ENCODE assay signal across 1 cellular context in the genomic region with DNA sequence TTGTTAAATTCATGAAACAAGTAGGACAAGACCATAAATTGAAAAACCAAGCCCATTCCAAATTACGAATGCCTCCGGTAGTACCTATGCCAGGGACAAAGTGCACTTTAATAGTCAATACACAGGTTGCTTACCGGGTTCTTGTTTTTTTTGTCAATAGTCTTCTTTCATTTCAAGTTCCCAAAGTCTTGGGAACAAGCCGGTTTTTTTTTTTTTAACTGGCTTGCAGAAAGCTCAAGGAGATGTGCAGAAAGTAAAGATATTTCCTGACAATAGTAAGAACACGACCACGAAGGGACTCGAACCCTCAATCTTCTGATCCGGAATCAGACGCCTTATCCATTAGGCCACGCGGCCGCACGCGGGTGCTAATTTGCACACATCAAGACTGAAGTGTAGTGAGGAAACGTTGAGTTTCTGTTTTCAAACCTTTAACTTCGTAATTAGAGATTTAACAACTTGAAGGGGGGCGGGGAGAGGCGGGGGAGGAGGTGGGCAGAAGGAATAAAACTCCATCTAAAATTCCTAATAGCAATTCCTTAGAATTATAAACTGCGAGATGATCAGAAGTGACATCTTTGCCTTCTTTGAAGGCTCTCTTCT.
TF ChIP-seq lines count a peak whose summit lies in the region.

No MANE protein-coding gene starts in this region.

TF ChIP-seq in HEK293, 187 proteins besides CTCF, POLR2A, EP300 and RAD21 (continued from another document):
- TF ChIP-seq ZNF76 (tag by site-specific recombination; IDR thresholded peaks at IDR 0.05; ENCODE audit: borderline replicate concordance, low read depth) (no peak), ZNF830 (tag by site-specific recombination; IDR thresholded peaks at IDR 0.05; ENCODE audit: low read depth) (no peak), ZNF24 (tag by site-specific recombination; IDR thresholded peaks at IDR 0.05) (peak; percentile 55; the same call in 1 of the 2 replicates), ZNF521 (tag by site-specific recombination; IDR thresholded peaks at IDR 0.05) (no peak), ZNF138 (tag by site-specific recombination; IDR thresholded peaks at IDR 0.05; ENCODE audit: borderline replicate concordance) (no peak), ZNF341 (tag by site-specific recombination; IDR thresholded peaks at IDR 0.05; ENCODE audit: low read depth) (no peak), ZXDB (tag by site-specific recombination; IDR thresholded peaks at IDR 0.05) (peak; percentile 49; the same call in 1 of the 2 replicates), SCRT1 (tag by site-specific recombination; IDR thresholded peaks at IDR 0.05; ENCODE audit: borderline replicate concordance) (no peak), ZNF366 (tag by site-specific recombination; conservative IDR thresholded peaks at IDR 0.05) (peak; percentile 81; the same call in 1 of the 2 replicates), ZNF350 (tag by site-specific recombination; IDR thresholded peaks at IDR 0.05) (no peak), ZNF600 (tag by site-specific recombination; IDR thresholded peaks at IDR 0.05) (peak; percentile 23; the same call in 1 of the 2 replicates), ZNF239 (tag by site-specific recombination; IDR thresholded peaks at IDR 0.05) (no peak), ZNF544 (tag by site-specific recombination; IDR thresholded peaks at IDR 0.05) (no peak), HOXD13 (CRISPR knock-in tag; IDR thresholded peaks at IDR 0.05; ENCODE audit: borderline replicate concordance) (no peak), ZBTB8A (tag by site-specific recombination; IDR thresholded peaks at IDR 0.05) (no peak), ZFHX2 (tag by site-specific recombination; conservative IDR thresholded peaks at IDR 0.05) (no peak), SALL2 (tag by site-specific recombination; IDR thresholded peaks at IDR 0.05; ENCODE audit: borderline replicate concordance) (no peak), MZF1 (tag by site-specific recombination; IDR thresholded peaks at IDR 0.05; ENCODE audit: borderline replicate concordance) (peak; percentile 16; the same call in 1 of the 2 replicates), ZNF211 (tag by site-specific recombination; IDR thresholded peaks at IDR 0.05; ENCODE audit: low read depth) (no peak), SCRT2 (tag by site-specific recombination; IDR thresholded peaks at IDR 0.05) (peak; percentile 34; the same call in 1 of the 2 replicates), ZNF354C (tag by site-specific recombination; IDR thresholded peaks at IDR 0.05; ENCODE audit: borderline replicate concordance, low read depth) (no peak), ZFP41 (tag by site-specific recombination; IDR thresholded peaks at IDR 0.05; ENCODE audit: borderline replicate concordance) (no peak), ZNF510 (tag by site-specific recombination; IDR thresholded peaks at IDR 0.05; ENCODE audit: insufficient replicate concordance) (peak; percentile 67), ZNF391 (tag by site-specific recombination; IDR thresholded peaks at IDR 0.05; ENCODE audit: borderline replicate concordance, low read depth) (no peak), GLI4 (tag by site-specific recombination; IDR thresholded peaks at IDR 0.05) (no peak), WT1 (tag by site-specific recombination; IDR thresholded peaks at IDR 0.05) (0 out of 2 replicates have a peak, but pooled peaks have one; percentile 16), ZNF184 (tag by site-specific recombination; IDR thresholded peaks at IDR 0.05) (peak; percentile 41; the same call in 1 of the 2 replicates), ZIC2 (tag by site-specific recombination; IDR thresholded peaks at IDR 0.05) (no peak), ZNF394 (tag by site-specific recombination; IDR thresholded peaks at IDR 0.05; ENCODE audit: borderline replicate concordance) (peak; percentile 51; the same call in 1 of the 2 replicates), ZNF248 (tag by site-specific recombination; IDR thresholded peaks at IDR 0.05) (no peak), PRDM1 (tag by site-specific recombination; IDR thresholded peaks at IDR 0.05) (0 out of 2 replicates have a peak, but pooled peaks have one; percentile 55), ZNF623 (tag by site-specific recombination; IDR thresholded peaks at IDR 0.05) (no peak), OSR2 (tag by site-specific recombination; IDR thresholded peaks at IDR 0.05) (peak; percentile 21; the same call in 1 of the 2 replicates), ZNF629 (tag by site-specific recombination; IDR thresholded peaks at IDR 0.05) (peak; percentile 35; the same call in 1 of the 2 replicates), YY2 (tag by site-specific recombination; IDR thresholded peaks at IDR 0.05) (no peak), SP3 (tag by site-specific recombination; IDR thresholded peaks at IDR 0.05) (peak; percentile 48; the same call in 1 of the 2 replicates)
- TF ChIP-seq, protein P1, sequence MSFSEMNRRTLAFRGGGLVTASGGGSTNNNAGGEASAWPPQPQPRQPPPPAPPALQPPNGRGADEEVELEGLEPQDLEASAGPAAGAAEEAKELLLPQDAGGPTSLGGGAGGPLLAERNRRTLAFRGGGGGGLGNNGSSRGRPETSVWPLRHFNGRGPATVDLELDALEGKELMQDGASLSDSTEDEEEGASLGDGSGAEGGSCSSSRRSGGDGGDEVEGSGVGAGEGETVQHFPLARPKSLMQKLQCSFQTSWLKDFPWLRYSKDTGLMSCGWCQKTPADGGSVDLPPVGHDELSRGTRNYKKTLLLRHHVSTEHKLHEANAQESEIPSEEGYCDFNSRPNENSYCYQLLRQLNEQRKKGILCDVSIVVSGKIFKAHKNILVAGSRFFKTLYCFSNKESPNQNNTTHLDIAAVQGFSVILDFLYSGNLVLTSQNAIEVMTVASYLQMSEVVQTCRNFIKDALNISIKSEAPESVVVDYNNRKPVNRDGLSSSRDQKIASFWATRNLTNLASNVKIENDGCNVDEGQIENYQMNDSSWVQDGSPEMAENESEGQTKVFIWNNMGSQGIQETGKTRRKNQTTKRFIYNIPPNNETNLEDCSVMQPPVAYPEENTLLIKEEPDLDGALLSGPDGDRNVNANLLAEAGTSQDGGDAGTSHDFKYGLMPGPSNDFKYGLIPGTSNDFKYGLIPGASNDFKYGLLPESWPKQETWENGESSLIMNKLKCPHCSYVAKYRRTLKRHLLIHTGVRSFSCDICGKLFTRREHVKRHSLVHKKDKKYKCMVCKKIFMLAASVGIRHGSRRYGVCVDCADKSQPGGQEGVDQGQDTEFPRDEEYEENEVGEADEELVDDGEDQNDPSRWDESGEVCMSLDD (tag by site-specific recombination; IDR thresholded peaks at IDR 0.05), result no peak
- TF ChIP-seq, protein P2, sequence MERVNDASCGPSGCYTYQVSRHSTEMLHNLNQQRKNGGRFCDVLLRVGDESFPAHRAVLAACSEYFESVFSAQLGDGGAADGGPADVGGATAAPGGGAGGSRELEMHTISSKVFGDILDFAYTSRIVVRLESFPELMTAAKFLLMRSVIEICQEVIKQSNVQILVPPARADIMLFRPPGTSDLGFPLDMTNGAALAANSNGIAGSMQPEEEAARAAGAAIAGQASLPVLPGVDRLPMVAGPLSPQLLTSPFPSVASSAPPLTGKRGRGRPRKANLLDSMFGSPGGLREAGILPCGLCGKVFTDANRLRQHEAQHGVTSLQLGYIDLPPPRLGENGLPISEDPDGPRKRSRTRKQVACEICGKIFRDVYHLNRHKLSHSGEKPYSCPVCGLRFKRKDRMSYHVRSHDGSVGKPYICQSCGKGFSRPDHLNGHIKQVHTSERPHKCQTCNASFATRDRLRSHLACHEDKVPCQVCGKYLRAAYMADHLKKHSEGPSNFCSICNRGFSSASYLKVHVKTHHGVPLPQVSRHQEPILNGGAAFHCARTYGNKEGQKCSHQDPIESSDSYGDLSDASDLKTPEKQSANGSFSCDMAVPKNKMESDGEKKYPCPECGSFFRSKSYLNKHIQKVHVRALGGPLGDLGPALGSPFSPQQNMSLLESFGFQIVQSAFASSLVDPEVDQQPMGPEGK (tag by site-specific recombination; IDR thresholded peaks at IDR 0.05), result peak; percentile 45; the same call in 1 of the 2 replicates
- TF ChIP-seq, protein P3, sequence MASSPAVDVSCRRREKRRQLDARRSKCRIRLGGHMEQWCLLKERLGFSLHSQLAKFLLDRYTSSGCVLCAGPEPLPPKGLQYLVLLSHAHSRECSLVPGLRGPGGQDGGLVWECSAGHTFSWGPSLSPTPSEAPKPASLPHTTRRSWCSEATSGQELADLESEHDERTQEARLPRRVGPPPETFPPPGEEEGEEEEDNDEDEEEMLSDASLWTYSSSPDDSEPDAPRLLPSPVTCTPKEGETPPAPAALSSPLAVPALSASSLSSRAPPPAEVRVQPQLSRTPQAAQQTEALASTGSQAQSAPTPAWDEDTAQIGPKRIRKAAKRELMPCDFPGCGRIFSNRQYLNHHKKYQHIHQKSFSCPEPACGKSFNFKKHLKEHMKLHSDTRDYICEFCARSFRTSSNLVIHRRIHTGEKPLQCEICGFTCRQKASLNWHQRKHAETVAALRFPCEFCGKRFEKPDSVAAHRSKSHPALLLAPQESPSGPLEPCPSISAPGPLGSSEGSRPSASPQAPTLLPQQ (tag by site-specific recombination; IDR thresholded peaks at IDR 0.05), result peak; percentile 27; the same call in 1 of the 2 replicates
- TF ChIP-seq, protein P4, sequence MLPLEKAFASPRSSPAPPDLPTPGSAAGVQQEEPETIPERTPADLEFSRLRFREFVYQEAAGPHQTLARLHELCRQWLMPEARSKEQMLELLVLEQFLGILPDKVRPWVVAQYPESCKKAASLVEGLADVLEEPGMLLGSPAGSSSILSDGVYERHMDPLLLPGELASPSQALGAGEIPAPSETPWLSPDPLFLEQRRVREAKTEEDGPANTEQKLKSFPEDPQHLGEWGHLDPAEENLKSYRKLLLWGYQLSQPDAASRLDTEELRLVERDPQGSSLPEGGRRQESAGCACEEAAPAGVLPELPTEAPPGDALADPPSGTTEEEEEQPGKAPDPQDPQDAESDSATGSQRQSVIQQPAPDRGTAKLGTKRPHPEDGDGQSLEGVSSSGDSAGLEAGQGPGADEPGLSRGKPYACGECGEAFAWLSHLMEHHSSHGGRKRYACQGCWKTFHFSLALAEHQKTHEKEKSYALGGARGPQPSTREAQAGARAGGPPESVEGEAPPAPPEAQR (tag by site-specific recombination; IDR thresholded peaks at IDR 0.05), result no peak
- TF ChIP-seq, protein P5, sequence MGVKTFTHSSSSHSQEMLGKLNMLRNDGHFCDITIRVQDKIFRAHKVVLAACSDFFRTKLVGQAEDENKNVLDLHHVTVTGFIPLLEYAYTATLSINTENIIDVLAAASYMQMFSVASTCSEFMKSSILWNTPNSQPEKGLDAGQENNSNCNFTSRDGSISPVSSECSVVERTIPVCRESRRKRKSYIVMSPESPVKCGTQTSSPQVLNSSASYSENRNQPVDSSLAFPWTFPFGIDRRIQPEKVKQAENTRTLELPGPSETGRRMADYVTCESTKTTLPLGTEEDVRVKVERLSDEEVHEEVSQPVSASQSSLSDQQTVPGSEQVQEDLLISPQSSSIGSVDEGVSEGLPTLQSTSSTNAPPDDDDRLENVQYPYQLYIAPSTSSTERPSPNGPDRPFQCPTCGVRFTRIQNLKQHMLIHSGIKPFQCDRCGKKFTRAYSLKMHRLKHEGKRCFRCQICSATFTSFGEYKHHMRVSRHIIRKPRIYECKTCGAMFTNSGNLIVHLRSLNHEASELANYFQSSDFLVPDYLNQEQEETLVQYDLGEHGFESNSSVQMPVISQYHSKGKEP (tag by site-specific recombination; IDR thresholded peaks at IDR 0.05), result peak; percentile 76; the same call in 1 of the 2 replicates
- TF ChIP-seq, protein P6, sequence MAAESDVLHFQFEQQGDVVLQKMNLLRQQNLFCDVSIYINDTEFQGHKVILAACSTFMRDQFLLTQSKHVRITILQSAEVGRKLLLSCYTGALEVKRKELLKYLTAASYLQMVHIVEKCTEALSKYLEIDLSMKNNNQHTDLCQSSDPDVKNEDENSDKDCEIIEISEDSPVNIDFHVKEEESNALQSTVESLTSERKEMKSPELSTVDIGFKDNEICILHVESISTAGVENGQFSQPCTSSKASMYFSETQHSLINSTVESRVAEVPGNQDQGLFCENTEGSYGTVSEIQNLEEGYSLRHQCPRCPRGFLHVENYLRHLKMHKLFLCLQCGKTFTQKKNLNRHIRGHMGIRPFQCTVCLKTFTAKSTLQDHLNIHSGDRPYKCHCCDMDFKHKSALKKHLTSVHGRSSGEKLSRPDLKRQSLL (tag by site-specific recombination; IDR thresholded peaks at IDR 0.05), result peak; percentile 55; the same call in 1 of the 2 replicates
